6 cellular contexts compared by ENCODE assay signal in the genomic region with DNA sequence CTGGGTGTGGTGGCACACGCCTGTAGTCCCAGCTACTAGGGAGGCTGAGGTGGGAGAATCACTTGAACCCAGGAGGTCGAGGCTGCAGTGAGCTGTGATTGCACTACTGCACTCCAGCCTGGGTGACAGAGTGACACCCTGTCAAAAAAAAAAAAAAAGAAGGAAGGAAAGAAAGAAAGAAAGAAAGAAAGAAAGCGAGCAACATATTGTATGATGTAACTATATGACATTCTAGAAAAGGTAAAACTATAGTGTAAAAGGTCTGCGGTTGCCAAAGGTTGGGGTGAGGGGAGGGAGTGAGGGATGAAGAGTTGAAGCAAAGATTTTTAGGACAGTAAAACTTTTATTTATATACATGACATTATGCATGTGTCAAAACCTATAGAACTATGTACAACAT. TPM values are rescaled to one million over a fixed set of nuclear protein-coding genes. Genes with fewer than 3 reads are reported as not detected.
DNase-seq lines count a peak whose midpoint lies in the region; ATAC-seq, FAIRE-seq and TF ChIP-seq lines count a peak whose summit lies in the region.
"Not testable (repeated sequence)": the region's sequence is repeated elsewhere in the genome, so short reads cannot be mapped to it uniquely, and the experiment has no call there.

No MANE protein-coding gene starts in this region.

- DNase-seq in CD4-positive, alpha-beta T cell; CD8-positive, alpha-beta memory T cell; activated T-cell treated with anti-CD3 and anti-CD28 coated beads, Interleukin-2, amount 50 U/mL, for 24 hours; HepG2 (ENCODE audit: low spot score): not testable (repeated sequence)

- H2AFZ ChIP-seq in HepG2 (ENCODE audit: low read length), result not testable (repeated sequence)

- H3K9me3 Mint-ChIP-seq in CD4-positive, alpha-beta T cell; CD8-positive, alpha-beta memory T cell; activated T-cell treated with anti-CD3 and anti-CD28 coated beads, Interleukin-2, amount 50 U/mL, for 24 hours; activated naive CD4-positive, alpha-beta T cell treated with anti-CD3 and anti-CD28 coated beads, Interleukin-2, amount 50 U/mL, for 24 hours; nephron: not testable (repeated sequence)

- POLR2A ChIA-PET in CD4-positive, alpha-beta T cell (lab: Charles Lee); CD8-positive, alpha-beta memory T cell (lab: Charles Lee); HepG2 (lab: Yijun Ruan, JAX): not testable (repeated sequence)

- not testable (repeated sequence) for H3K9ac ChIP-seq in HepG2 (ENCODE audit: insufficient read depth, low read depth, low read length)

- not testable (repeated sequence) for H3K36me3 ChIP-seq in CD8-positive, alpha-beta memory T cell (ENCODE audit: insufficient read depth, low read length); HepG2 (replicated peaks in 1 of 2; ENCODE audit: control insufficient read depth in 1 of 2, insufficient read depth in 2 of 2, low read length in 2 of 2)

- BruUV-seq in HepG2 (replicated peaks; lab: Mats Ljungman, UMichigan), result not testable (repeated sequence)

- H3K36me3 Mint-ChIP-seq in CD4-positive, alpha-beta T cell (ENCODE audit: low read depth), result peaks cover 26% of the 10 kb centered on the region
- peaks cover 0 to 19% (median 0%) of the 10 kb centered on the region in 3 donors for H3K36me3 Mint-ChIP-seq in CD8-positive, alpha-beta memory T cell
- peaks cover 16% of the 10 kb centered on the region for H3K36me3 Mint-ChIP-seq in activated T-cell treated with anti-CD3 and anti-CD28 coated beads, Interleukin-2, amount 50 U/mL, for 24 hours (ENCODE audit: low read depth)
- H3K36me3 Mint-ChIP-seq in activated naive CD4-positive, alpha-beta T cell treated with anti-CD3 and anti-CD28 coated beads, Interleukin-2, amount 50 U/mL, for 24 hours; nephron (ENCODE audit: low read depth): not testable (repeated sequence)

- TF ChIP-seq EP300 in HepG2 (IDR thresholded peaks at IDR 0.05; ENCODE audit: low read depth in 2 of 2, low read length in 2 of 2); HepG2 (CRISPR knock-in tag; IDR thresholded peaks at IDR 0.05; ENCODE audit: borderline replicate concordance): not testable (repeated sequence)

- ATAC-seq in CD4-positive, alpha-beta T cell (ENCODE audit: poor library complexity); HepG2: not testable (repeated sequence)

- intact Hi-C loops in CD4-positive, alpha-beta T cell (cut with DNase I, micrococcal nuclease), result loop anchor here (10.0 kb wide), 5 partner anchors 358 to 1428 kb away; a partner anchor contains a TSS
- intact Hi-C loops in HepG2 (cut with micrococcal nuclease; ENCODE audit: unreplicated experiment), result loop anchor here (10.0 kb wide), 1 partner anchor 668 kb away; a partner anchor contains a TSS

- peaks cover 20% of the 10 kb centered on the region for H3K79me2 ChIP-seq in HepG2 (ENCODE audit: insufficient read depth, low read length)

- peaks cover 66% of the 10 kb centered on the region for H3K4me1 Mint-ChIP-seq in CD4-positive, alpha-beta T cell (ENCODE audit: low read depth)
- peaks cover 31 to 45% (median 31%) of the 10 kb centered on the region in 3 donors for H3K4me1 Mint-ChIP-seq in CD8-positive, alpha-beta memory T cell
- peaks cover 47% of the 10 kb centered on the region for H3K4me1 Mint-ChIP-seq in activated T-cell treated with anti-CD3 and anti-CD28 coated beads, Interleukin-2, amount 50 U/mL, for 24 hours (ENCODE audit: low read depth)
- peaks cover 56% of the 10 kb centered on the region for H3K4me1 Mint-ChIP-seq in activated naive CD4-positive, alpha-beta T cell treated with anti-CD3 and anti-CD28 coated beads, Interleukin-2, amount 50 U/mL, for 24 hours
- H3K4me1 Mint-ChIP-seq in nephron, result peaks cover 22% of the 10 kb centered on the region

- peak overlapping the region; percentile 88 for H3K4me3 Mint-ChIP-seq in CD4-positive, alpha-beta T cell
- peak overlapping the region in 1 of 7 donors; percentile 72 for H3K4me3 Mint-ChIP-seq in CD8-positive, alpha-beta memory T cell
- H3K4me3 Mint-ChIP-seq in activated T-cell treated with anti-CD3 and anti-CD28 coated beads, Interleukin-2, amount 50 U/mL, for 24 hours; activated naive CD4-positive, alpha-beta T cell treated with anti-CD3 and anti-CD28 coated beads, Interleukin-2, amount 50 U/mL, for 24 hours: not testable (repeated sequence)
- peak overlapping the region in 2 of 3 experiments; percentile 41 to 57 for H3K4me3 Mint-ChIP-seq in nephron

- in situ Hi-C loops in HepG2 (cut with HindIII; ENCODE audit: extremely low pct_ligation_motif_present, low pct_unique_long_range_greater_than_20kb), result not testable (repeated sequence)

- peaks cover 21% of the 10 kb centered on the region for H3K4me1 ChIP-seq in CD8-positive, alpha-beta memory T cell (ENCODE audit: insufficient read depth, low read length)
- peaks cover 32% of the 10 kb centered on the region for H3K4me1 ChIP-seq in HepG2 (ENCODE audit: insufficient read depth, low read length)

- H3K4me2 ChIP-seq in HepG2 (ENCODE audit: low read depth, low read length), result not testable (repeated sequence)

- H3K27me3 Mint-ChIP-seq in CD4-positive, alpha-beta T cell; CD8-positive, alpha-beta memory T cell; activated T-cell treated with anti-CD3 and anti-CD28 coated beads, Interleukin-2, amount 50 U/mL, for 24 hours; activated naive CD4-positive, alpha-beta T cell treated with anti-CD3 and anti-CD28 coated beads, Interleukin-2, amount 50 U/mL, for 24 hours; nephron (ENCODE audit: low read depth): not testable (repeated sequence)

- H3K27ac Mint-ChIP-seq in CD4-positive, alpha-beta T cell, result peak overlapping the region; percentile 89
- peak overlapping the region in 5 of 8 donors; percentile 37 to 99 (median 43) for H3K27ac Mint-ChIP-seq in CD8-positive, alpha-beta memory T cell
- H3K27ac Mint-ChIP-seq in activated T-cell treated with anti-CD3 and anti-CD28 coated beads, Interleukin-2, amount 50 U/mL, for 24 hours, result peak overlapping the region; percentile 40
- H3K27ac Mint-ChIP-seq in activated naive CD4-positive, alpha-beta T cell treated with anti-CD3 and anti-CD28 coated beads, Interleukin-2, amount 50 U/mL, for 24 hours, result peak overlapping the region; percentile 52
- not testable (repeated sequence) for H3K27ac Mint-ChIP-seq in nephron

- 68% methylated on average over 4 of the region's 4 CpGs for WGBS in HepG2 (ENCODE audit: low lambda C conversion rate)

- CTCF ChIA-PET in CD4-positive, alpha-beta T cell (lab: Charles Lee); CD8-positive, alpha-beta memory T cell (lab: Charles Lee); HepG2 (lab: Yijun Ruan, JAX; ENCODE audit: low intra/inter-chr PET ratio, low total read pairs): not testable (repeated sequence)

- not testable (repeated sequence) for H3K27me3 ChIP-seq in CD4-positive, alpha-beta T cell (ENCODE audit: control insufficient read depth, insufficient read depth, low read length); CD8-positive, alpha-beta memory T cell (ENCODE audit: insufficient read depth, low read length, poor library complexity, severe bottlenecking); HepG2 (ENCODE audit: control insufficient read depth in 1 of 2, insufficient read depth in 2 of 2, low read length in 2 of 2)

- not testable (repeated sequence) for TF ChIP-seq RAD21 in HepG2 (CRISPR knock-in tag; IDR thresholded peaks at IDR 0.05)

- H3K4me3 ChIP-seq in CD8-positive, alpha-beta memory T cell (ENCODE audit: low read length); HepG2 (replicated peaks in 1 of 3; ENCODE audit: insufficient read depth in 1 of 3, low read depth in 2 of 3, low read length in 3 of 3): not testable (repeated sequence)

- FAIRE-seq in HepG2 (lab: Jason Lieb, UNC), result not testable (repeated sequence)

- not testable (repeated sequence) for H3K27ac ChIP-seq in CD4-positive, alpha-beta T cell (ENCODE audit: low read depth, low read length); CD8-positive, alpha-beta memory T cell (ENCODE audit: low read depth, low read length); HepG2 (ENCODE audit: extremely low read length, insufficient read depth, low read length)

- not testable (repeated sequence) for TF ChIP-seq POLR2A in HepG2 (IDR thresholded peaks at IDR 0.05; ENCODE audit: insufficient read depth in 1 of 2, low read depth in 2 of 2, low read length in 2 of 2)

- not testable (repeated sequence) for H3K9me3 ChIP-seq in CD4-positive, alpha-beta T cell (ENCODE audit: control insufficient read depth, low read length); CD8-positive, alpha-beta memory T cell (ENCODE audit: low read length); HepG2 (ENCODE audit: low read length)

- not testable (repeated sequence) for TF ChIP-seq CTCF in CD4-positive, alpha-beta T cell (IDR thresholded peaks at IDR 0.05); HepG2 (CRISPR knock-in tag; IDR thresholded peaks at IDR 0.05); nephron (IDR thresholded peaks at IDR 0.05; ENCODE audit: unreplicated experiment in 3 of 3)

- peaks cover 16% of the 10 kb centered on the region for H4K20me1 ChIP-seq in HepG2 (ENCODE audit: insufficient read depth, low read length)

RNA-seq across cellular contexts. Expression of a gene that starts 3.1 kb away (rescaled TPM):
- 100 to 1,000 TPM; 163 to 167 TPM for total RNA-seq in CD4-positive, alpha-beta T cell
- total RNA-seq in CD8-positive, alpha-beta memory T cell, result 100 to 1,000 TPM; 275 to 276 TPM
- 661 TPM for polyA plus RNA-seq in CD8-positive, alpha-beta memory T cell
- 121 and 184 TPM in 2 replicates for total RNA-seq in HepG2 (2016; rRNA removed; fragmentation: Illumina TruSeq; extraction: Trizol)
- 13.1 and 14.3 TPM in 2 replicates for total RNA-seq in HepG2 (2016; cell fraction: cytosol; rRNA removed; fragmentation: Illumina TruSeq; extraction: Trizol; ENCODE audit: low read depth)
- total RNA-seq in HepG2 (2016; cell fraction: insoluble cytoplasmic fraction; rRNA removed; fragmentation: Illumina TruSeq; extraction: Trizol), result 123 and 180 TPM in 2 replicates
- 60.9 and 62.9 TPM in 2 replicates for total RNA-seq in HepG2 (2016; cell fraction: membrane; rRNA removed; fragmentation: Illumina TruSeq; extraction: Trizol)
- 79.4 and 83.5 TPM in 2 replicates for total RNA-seq in HepG2 (2016; cell fraction: nucleus; rRNA removed; fragmentation: Illumina TruSeq; extraction: Trizol)
- 64.0 and 77.2 TPM in 2 replicates for polyA plus RNA-seq in HepG2 (2011; rRNA removed)
- 41.7 and 66.1 TPM in 2 replicates for polyA plus RNA-seq in HepG2 (2011; cell fraction: cytosol; rRNA removed)
- polyA plus RNA-seq in HepG2 (2011; cell fraction: nucleus; rRNA removed), result 28.9 and 37.6 TPM in 2 replicates
- polyA plus RNA-seq in HepG2 (2012), result 122 and 130 TPM in 2 replicates
- 22.2 and 23.8 TPM in 2 replicates for polyA plus RNA-seq in HepG2 (2016; cell fraction: cytosol; fragmentation: Illumina TruSeq; extraction: Trizol; ENCODE audit: low read depth)
- polyA plus RNA-seq in HepG2 (2016; cell fraction: insoluble cytoplasmic fraction; fragmentation: Illumina TruSeq; extraction: Trizol; ENCODE audit: low read depth), result 254 and 256 TPM in 2 replicates
- 47.1 and 50.3 TPM in 2 replicates for polyA plus RNA-seq in HepG2 (2016; cell fraction: membrane; fragmentation: Illumina TruSeq; extraction: Trizol; ENCODE audit: low read depth)
- 121 and 126 TPM in 2 replicates for polyA plus RNA-seq in HepG2 (2016; cell fraction: nucleus; fragmentation: Illumina TruSeq; extraction: Trizol; ENCODE audit: insufficient read depth, low read depth)
- polyA minus RNA-seq in HepG2 (2011; rRNA and poly(A)+ RNA removed; ENCODE audit: low replicate concordance), result 22.5 and 46.6 TPM in 2 replicates
- 38.2 and 43.5 TPM in 2 replicates for polyA minus RNA-seq in HepG2 (2011; cell fraction: cytosol; rRNA and poly(A)+ RNA removed)
- polyA minus RNA-seq in HepG2 (2011; cell fraction: nucleus; rRNA and poly(A)+ RNA removed), result 64.2 and 67.4 TPM in 2 replicates

RNA-seq across cellular contexts. Expression of a gene that starts 27.5 kb away (rescaled TPM):
- total RNA-seq in CD4-positive, alpha-beta T cell, result 10 to 100 TPM; 22.8 to 27.5 TPM
- 10 to 100 TPM; 61.1 to 61.4 TPM for total RNA-seq in CD8-positive, alpha-beta memory T cell
- polyA plus RNA-seq in CD8-positive, alpha-beta memory T cell, result 1.3 TPM
- 6.4 and 30.8 TPM in 2 replicates for total RNA-seq in HepG2 (2016; rRNA removed; fragmentation: Illumina TruSeq; extraction: Trizol)
- total RNA-seq in HepG2 (2016; cell fraction: cytosol; rRNA removed; fragmentation: Illumina TruSeq; extraction: Trizol; ENCODE audit: low read depth), result 8.8 and 10.6 TPM in 2 replicates
- total RNA-seq in HepG2 (2016; cell fraction: insoluble cytoplasmic fraction; rRNA removed; fragmentation: Illumina TruSeq; extraction: Trizol), result 7.2 and 30.6 TPM in 2 replicates
- 7.7 TPM in 2 replicates for total RNA-seq in HepG2 (2016; cell fraction: membrane; rRNA removed; fragmentation: Illumina TruSeq; extraction: Trizol)
- total RNA-seq in HepG2 (2016; cell fraction: nucleus; rRNA removed; fragmentation: Illumina TruSeq; extraction: Trizol), result 68.7 and 74.6 TPM in 2 replicates
- polyA plus RNA-seq in HepG2 (2011; rRNA removed), result 252 and 283 TPM in 2 replicates
- 48.8 and 52.2 TPM in 2 replicates for polyA plus RNA-seq in HepG2 (2011; cell fraction: cytosol; rRNA removed)
- polyA plus RNA-seq in HepG2 (2011; cell fraction: nucleus; rRNA removed), result 1,815 and 1,864 TPM in 2 replicates
- polyA plus RNA-seq in HepG2 (2012), result 109 and 110 TPM in 2 replicates
- 3.4 TPM in 2 replicates for polyA plus RNA-seq in HepG2 (2016; cell fraction: cytosol; fragmentation: Illumina TruSeq; extraction: Trizol; ENCODE audit: low read depth)
- 8.9 and 10.9 TPM in 2 replicates for polyA plus RNA-seq in HepG2 (2016; cell fraction: insoluble cytoplasmic fraction; fragmentation: Illumina TruSeq; extraction: Trizol; ENCODE audit: low read depth)
- polyA plus RNA-seq in HepG2 (2016; cell fraction: membrane; fragmentation: Illumina TruSeq; extraction: Trizol; ENCODE audit: low read depth), result 4.4 and 4.6 TPM in 2 replicates
- 374 and 409 TPM in 2 replicates for polyA plus RNA-seq in HepG2 (2016; cell fraction: nucleus; fragmentation: Illumina TruSeq; extraction: Trizol; ENCODE audit: insufficient read depth, low read depth)
- polyA minus RNA-seq in HepG2 (2011; rRNA and poly(A)+ RNA removed; ENCODE audit: low replicate concordance), result 12.6 and 64.0 TPM in 2 replicates
- polyA minus RNA-seq in HepG2 (2011; cell fraction: cytosol; rRNA and poly(A)+ RNA removed), result 10.6 and 12.0 TPM in 2 replicates
- 250 and 264 TPM in 2 replicates for polyA minus RNA-seq in HepG2 (2011; cell fraction: nucleus; rRNA and poly(A)+ RNA removed)
